Comparison of ENCODE assay signal across 23 cellular contexts in the genomic region with DNA sequence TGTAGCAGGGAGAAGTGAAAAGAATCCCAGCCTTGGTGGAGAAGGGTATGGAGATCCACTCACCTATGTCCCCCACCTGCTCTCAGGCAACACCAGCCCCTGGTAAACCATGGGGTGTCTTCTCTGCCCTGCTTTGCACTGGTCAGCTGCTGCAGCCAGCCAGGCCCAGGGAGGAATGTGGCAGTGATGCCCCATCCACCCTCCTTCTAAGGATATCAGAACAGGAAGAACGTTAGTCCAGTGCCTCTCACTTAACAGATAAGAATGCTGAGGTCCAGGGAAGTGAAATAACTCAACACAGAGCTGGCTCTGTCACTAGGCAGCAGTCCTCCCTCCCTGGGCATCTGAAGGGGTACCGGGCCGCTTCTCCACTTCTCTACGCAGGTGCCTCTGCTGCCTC. TPM values are rescaled to one million over a fixed set of nuclear protein-coding genes. Genes with fewer than 3 reads are reported as not detected.
"Had no signal": no experiment of that assay in that cellular context is flagged by ENCODE, and none has a peak within 500 bp of the region (broad histone marks: within the 10 kb centered on the region; RNA-seq: fewer than 3 reads in every experiment).

No MANE protein-coding gene starts in this region.

- H3K36me3 ChIP-seq: neutrophil, tibial nerve, upper lobe of right lung, vagina had no signal

- DNase-seq: effector CD4-positive, alpha-beta T cell; endodermal cell; erythroblast; foreskin keratinocyte; hippocampal formation; kidney glomerular epithelial cell; mesenchymal stem cell; midbrain; naive thymus-derived CD4-positive, alpha-beta T cell; nephron progenitor cell; posterior cingulate gyrus; stimulated activated CD4-positive, alpha-beta T cell treated with anti-CD3 and anti-CD28 coated beads, Interleukin-4, amount 100 ng/mL, for 1 hour; stimulated activated CD8-positive, alpha-beta memory T cell treated with anti-CD3 and anti-CD28 coated beads, Interleukin-4, amount 100 ng/mL, for 48 hours; stimulated activated naive CD8-positive, alpha-beta T cell treated with anti-CD3 and anti-CD28 coated beads, Interleukin-15, amount 100 ng/mL, for 72 hours; testis; upper lobe of right lung had no signal

- H3K27ac ChIP-seq: coronary artery, foreskin keratinocyte, neutrophil, testis, tibial nerve, upper lobe of right lung, vagina had no signal

- H3K4me3 ChIP-seq: coronary artery, lung, testis, tibial nerve, upper lobe of right lung, vagina had no signal

- H3K27me3 ChIP-seq: testis, tibial nerve, upper lobe of right lung, vagina had no signal

- H3K4me1 ChIP-seq: foreskin keratinocyte, testis, tibial nerve, upper lobe of right lung, vagina had no signal

- H3K9me3 ChIP-seq: neutrophil, testis, upper lobe of right lung, vagina had no signal

- ATAC-seq: foreskin keratinocyte; left lobe of liver; naive thymus-derived CD4-positive, alpha-beta T cell; stimulated activated effector memory CD8-positive, alpha-beta T cell treated with anti-CD3 and anti-CD28 coated beads, Interleukin-12 subunit alpha, Interleukin-12 subunit beta, amount 100 ng/mL, for 72 hours; stimulated activated naive CD8-positive, alpha-beta T cell treated with anti-CD3 and anti-CD28 coated beads, Interleukin-15, amount 100 ng/mL, for 72 hours; upper lobe of right lung had no signal

RNA-seq across cellular contexts. Expression of gene PPIC, which starts 9.7 kb away (rescaled TPM):
- total RNA-seq: naive thymus-derived CD4-positive, alpha-beta T cell had no signal
- polyA plus RNA-seq: naive thymus-derived CD4-positive, alpha-beta T cell had no signal

RNA-seq across cellular contexts. Expression of gene PRDM6, which starts 42.8 kb away (rescaled TPM):
- total RNA-seq: naive thymus-derived CD4-positive, alpha-beta T cell had no signal
- polyA plus RNA-seq: naive thymus-derived CD4-positive, alpha-beta T cell had no signal
